8 cellular contexts compared by ENCODE assay signal in genomic region chr2:241859436-241860183, GRCh38. TPM values are rescaled to one million over a fixed set of nuclear protein-coding genes. Genes with fewer than 3 reads are reported as not detected.
DNase-seq lines count a peak whose midpoint lies in the region; ATAC-seq and TF ChIP-seq lines count a peak whose summit lies in the region.

No MANE protein-coding gene starts in this region.

- H3K9me3 Mint-ChIP-seq in activated CD4-positive, alpha-beta T cell treated with anti-CD3 and anti-CD28 coated beads, Interleukin-2, amount 10 ng/mL, durations not matched to agents 7 days and 5 days = peaks cover 6% of the 10 kb centered on the region
- H3K9me3 Mint-ChIP-seq in endodermal cell = peaks cover 6% of the 10 kb centered on the region
- H3K9me3 Mint-ChIP-seq in neural progenitor cell = no peaks in the 10 kb centered on the region

- no peak for TF ChIP-seq POLR2A in transverse colon (IDR thresholded peaks at IDR 0.05)

- no peak overlapping the region for H2AFZ ChIP-seq in neural progenitor cell (replicated peaks)

- H3K36me3 ChIP-seq in endodermal cell (ENCODE audit: control insufficient read depth, insufficient read depth, low read length) (no peaks in the 10 kb centered on the region), neural progenitor cell (no peaks in the 10 kb centered on the region), transverse colon (no peaks in the 10 kb centered on the region)

- ATAC-seq in HG02798 (IDR thresholded peaks at IDR 0.05; ENCODE audit: poor library complexity, unreplicated experiment) = peak; percentile 32

- intact Hi-C loops in transverse colon (cut with DNase I; ENCODE audit: low total_unique reads) = no loop called here

- H3K27me3 ChIP-seq in endodermal cell (ENCODE audit: control insufficient read depth, insufficient read depth, low read length, poor library complexity, severe bottlenecking) (no peaks in the 10 kb centered on the region), neural progenitor cell (no peaks in the 10 kb centered on the region), transverse colon (peaks cover 36% of the 10 kb centered on the region)

- POLR2A ChIA-PET in activated CD4-positive, alpha-beta T cell treated with anti-CD3 and anti-CD28 coated beads, Interleukin-2, amount 10 ng/mL, durations not matched to agents 7 days and 5 days (lab: Charles Lee) = interaction anchor here (0.5 kb wide), 1 partner anchor 153 kb away, joined by 4 read pairs; no protein-coding TSS in a partner anchor

- H3K4me3 Mint-ChIP-seq in activated CD4-positive, alpha-beta T cell treated with anti-CD3 and anti-CD28 coated beads, Interleukin-2, amount 10 ng/mL, durations not matched to agents 7 days and 5 days = peak overlapping the region; percentile 54
- no peak overlapping the region for H3K4me3 Mint-ChIP-seq in endodermal cell
- no peak overlapping the region for H3K4me3 Mint-ChIP-seq in neural progenitor cell

- H3K4me3 ChIP-seq in endodermal cell (ENCODE audit: low read length) (no peak overlapping the region), neural progenitor cell (no peak overlapping the region), transverse colon (peak overlapping the region in 3 of 4 donors; percentile 5 to 29 (median 12))

- in situ Hi-C loops in transverse colon (cut with MboI; ENCODE audit: low pct_ligation_motif_present in 1 of 4, low pct_unique_long_range_greater_than_20kb in 1 of 4, low sequenced_read_pairs in 3 of 4) = no loop called here

- H3K9ac ChIP-seq in endodermal cell (ENCODE audit: extremely low read depth, low read length, poor library complexity, severe bottlenecking) = no peak overlapping the region
- no peak overlapping the region for H3K9ac ChIP-seq in neural progenitor cell

- peak overlapping the region; percentile 90 for H3K27ac Mint-ChIP-seq in activated CD4-positive, alpha-beta T cell treated with anti-CD3 and anti-CD28 coated beads, Interleukin-2, amount 10 ng/mL, durations not matched to agents 7 days and 5 days
- no peak overlapping the region for H3K27ac Mint-ChIP-seq in endodermal cell
- H3K27ac Mint-ChIP-seq in neural progenitor cell = peak overlapping the region; percentile 85

- H3K4me1 ChIP-seq in endodermal cell (ENCODE audit: control insufficient read depth, insufficient read depth, low read length) (no peaks in the 10 kb centered on the region), neural progenitor cell (no peaks in the 10 kb centered on the region), transverse colon (peaks cover 12 to 18% (median 15%) of the 10 kb centered on the region in 4 donors)

- peak overlapping the region; percentile 44 for H3K27ac ChIP-seq in endodermal cell (ENCODE audit: low read depth, low read length)
- H3K27ac ChIP-seq in neural progenitor cell = no peak overlapping the region
- peak overlapping the region; percentile 18 to 70 (median 57) for H3K27ac ChIP-seq in transverse colon

- no peaks in the 10 kb centered on the region for H4K20me1 ChIP-seq in neural progenitor cell (ENCODE audit: low read depth)

- no peak overlapping the region for H3K4me2 ChIP-seq in neural progenitor cell

- H3K27me3 Mint-ChIP-seq in activated CD4-positive, alpha-beta T cell treated with anti-CD3 and anti-CD28 coated beads, Interleukin-2, amount 10 ng/mL, durations not matched to agents 7 days and 5 days = peaks cover 6% of the 10 kb centered on the region
- no peaks in the 10 kb centered on the region for H3K27me3 Mint-ChIP-seq in endodermal cell (ENCODE audit: insufficient read depth)
- H3K27me3 Mint-ChIP-seq in neural progenitor cell (ENCODE audit: insufficient read depth, low read depth) = peaks cover 13% of the 10 kb centered on the region

- TF ChIP-seq CTCF in GM12874 (IDR thresholded peaks at IDR 0.05; ENCODE audit: insufficient read depth, low read depth, low read length) (peak; percentile 30; the same call in 1 of the 2 replicates), endodermal cell (conservative IDR thresholded peaks at IDR 0.05) (peak; percentile 37), neural progenitor cell (IDR thresholded peaks at IDR 0.05) (peak; percentile 5), transverse colon (IDR thresholded peaks at IDR 0.05) (peak in 2 of 5 experiments; percentile 8 to 27)

- peaks cover 8% of the 10 kb centered on the region for H3F3A ChIP-seq in neural progenitor cell (ENCODE audit: low read depth)

- DNase-seq in activated CD4-positive, alpha-beta T cell treated with anti-CD3 and anti-CD28 coated beads, Interleukin-2, amount 10 ng/mL, durations not matched to agents 7 days and 5 days = peak; percentile 56
- DNase-seq in endodermal cell (peak; percentile 37), neural progenitor cell (ENCODE audit: low spot score) (no peak), transverse colon (peak; percentile 47), NCI-H1105 (lab: John Stamatoyannopoulos, UW) (no peak), cerebellar nuclear complex (lab: John Stamatoyannopoulos, UW) (no peak)

- peaks cover 50% of the 10 kb centered on the region for H3K4me1 Mint-ChIP-seq in activated CD4-positive, alpha-beta T cell treated with anti-CD3 and anti-CD28 coated beads, Interleukin-2, amount 10 ng/mL, durations not matched to agents 7 days and 5 days
- H3K4me1 Mint-ChIP-seq in endodermal cell = no peaks in the 10 kb centered on the region
- H3K4me1 Mint-ChIP-seq in neural progenitor cell = peaks cover 18% of the 10 kb centered on the region

- no peak for TF ChIP-seq EP300 in transverse colon (IDR thresholded peaks at IDR 0.05; ENCODE audit: low read depth)

- H3K9me3 ChIP-seq in endodermal cell (ENCODE audit: control insufficient read depth, low read length) = peaks cover 6% of the 10 kb centered on the region
- H3K9me3 ChIP-seq in neural progenitor cell (ENCODE audit: low read depth) = no peaks in the 10 kb centered on the region
- no peaks in the 10 kb centered on the region for H3K9me3 ChIP-seq in transverse colon

- CTCF ChIA-PET in activated CD4-positive, alpha-beta T cell treated with anti-CD3 and anti-CD28 coated beads, Interleukin-2, amount 10 ng/mL, durations not matched to agents 7 days and 5 days (lab: Charles Lee) = interaction anchor here (0.6 to 1.7 kb wide), 8 partner anchors 9 to 128 kb away, joined by 3 to 10 read pairs (median 4); no protein-coding TSS in a partner anchor

- H3K36me3 Mint-ChIP-seq in activated CD4-positive, alpha-beta T cell treated with anti-CD3 and anti-CD28 coated beads, Interleukin-2, amount 10 ng/mL, durations not matched to agents 7 days and 5 days (ENCODE audit: low read depth) = peaks cover 6% of the 10 kb centered on the region
- H3K36me3 Mint-ChIP-seq in endodermal cell (ENCODE audit: low read depth) (no peaks in the 10 kb centered on the region), neural progenitor cell (no peaks in the 10 kb centered on the region)

- WGBS in endodermal cell (ENCODE audit: insufficient coverage in 1 of 2, insufficient read length in 1 of 2), 2 experiments = 87 to 93% methylated on average over 15 to 30 of the region's 30 CpGs
- WGBS in transverse colon (ENCODE audit: low coverage in 1 of 2), 2 donors = 14% methylated on average over 28 of the region's 30 CpGs; no CpG with 5 or more reads in 1 of the 2 donors

- no peaks in the 10 kb centered on the region for H3K79me2 ChIP-seq in neural progenitor cell (ENCODE audit: low read depth)

RNA-seq across cellular contexts. Expression of gene PDCD1, which starts 0.9 kb away (rescaled TPM):
- 1 to 10 TPM; 4.7 to 4.9 TPM for total RNA-seq in activated CD4-positive, alpha-beta T cell treated with anti-CD3 and anti-CD28 coated beads, Interleukin-2, amount 10 ng/mL, durations not matched to agents 7 days and 5 days
- total RNA-seq in endodermal cell (under 1 TPM in 1 of 2 donors, not detected in 1; 0.20 TPM), neural progenitor cell (ENCODE audit: low replicate concordance) (not detected in 2 replicates), transverse colon (under 1 TPM in 2 of 4 donors, not detected in 2; 0.55 to 0.64 TPM)
- not detected for polyA plus RNA-seq in endodermal cell (2013, experiment 1 of 2)
- polyA plus RNA-seq in endodermal cell (2013, experiment 2 of 2) = not detected

RNA-seq across cellular contexts. Expression of gene RTP5, which starts 9.9 kb away (rescaled TPM):
- total RNA-seq in activated CD4-positive, alpha-beta T cell treated with anti-CD3 and anti-CD28 coated beads, Interleukin-2, amount 10 ng/mL, durations not matched to agents 7 days and 5 days = not detected
- total RNA-seq in endodermal cell (not detected), neural progenitor cell (ENCODE audit: low replicate concordance) (not detected in 2 replicates), transverse colon (under 1 TPM in 1 of 4 donors, not detected in 3; 0.16 TPM)
- polyA plus RNA-seq in endodermal cell (2013, experiment 1 of 2) = not detected
- not detected for polyA plus RNA-seq in endodermal cell (2013, experiment 2 of 2)

RNA-seq across cellular contexts. Expression of gene NEU4, which starts 50.6 kb away (rescaled TPM):
- under 1 TPM in 1 of 2 experiments, not detected in 1; 0.37 TPM for total RNA-seq in activated CD4-positive, alpha-beta T cell treated with anti-CD3 and anti-CD28 coated beads, Interleukin-2, amount 10 ng/mL, durations not matched to agents 7 days and 5 days
- total RNA-seq in endodermal cell (1 to 10 TPM; 1.2 TPM), neural progenitor cell (ENCODE audit: low replicate concordance) (1.2 TPM in 1 of 2 replicates, not detected in the other), transverse colon (100 to 1,000 TPM in 2 of 4 donors, 10 to 100 TPM in 2; 58.1 to 195 (median 93.9) TPM)
- 0.36 TPM for polyA plus RNA-seq in endodermal cell (2013, experiment 1 of 2)
- 0.70 TPM for polyA plus RNA-seq in endodermal cell (2013, experiment 2 of 2)

Comparison
In these comparisons a context has a peak if more than half of its experiments do, and no peak if none do; other contexts are left out.
1. DNase-seq: peak in activated CD4-positive, alpha-beta T cell treated with anti-CD3 and anti-CD28 coated beads, Interleukin-2, amount 10 ng/mL, durations not matched to agents 7 days and 5 days (single experiment), endodermal cell (single experiment) and transverse colon (single experiment); none in neural progenitor cell (single experiment), NCI-H1105 (single experiment) and cerebellar nuclear complex (0 of 2).
2. H3K4me3 ChIP-seq: peak in transverse colon (3 of 4); none in endodermal cell (single experiment) and neural progenitor cell (single experiment).
3. RNA of gene NEU4, which starts 50.6 kb away (total RNA-seq): 58.1 to 195 TPM in transverse colon; 1.2 TPM in endodermal cell, 0.37 TPM in activated CD4-positive, alpha-beta T cell treated with anti-CD3 and anti-CD28 coated beads, Interleukin-2, amount 10 ng/mL, durations not matched to agents 7 days and 5 days and 1.2 TPM in neural progenitor cell; every median in the first group is over 10 times any median in the second.